Comparison of ENCODE assay signal across 15 cellular contexts in genomic region chr13:19981685-19982238, GRCh38.
"Had no signal": no experiment of that assay in that cellular context is flagged by ENCODE, and none has a peak within 500 bp of the region (broad histone marks: within the 10 kb centered on the region; RNA-seq: fewer than 3 reads in every experiment).

No MANE protein-coding gene starts in this region.

- H3K27me3 ChIP-seq: heart right ventricle, thyroid gland had no signal

- H3K4me3 ChIP-seq: heart right ventricle, thyroid gland had no signal

- DNase-seq: activated CD4-positive, alpha-beta T cell treated with anti-CD3 and anti-CD28 coated beads for 48 hours; activated naive CD4-positive, alpha-beta T cell treated with Interleukin-2 at 50 U/mL for 16 hours; activated T-cell treated with anti-CD3 and anti-CD28 coated beads for 4 hours; anterior cingulate cortex; cerebellar nuclear complex; heart right ventricle; islet precursor cell; naive B cell; retina; stimulated activated CD4-positive, alpha-beta T cell treated with anti-CD3 and anti-CD28 coated beads, Interleukin-4, amount 100 ng/mL, for 1 hour; stimulated activated naive B cell treated with anti-CD40 and anti-IgM and Interleukin-4, amounts not matched to agents 10 μg/mL and 1 μg/mL and 100 μg/mL, for 72 hours; thyroid gland had no signal

- H3K9me3 ChIP-seq: thyroid gland had no signal

- H3K27ac ChIP-seq: heart right ventricle, thyroid gland had no signal

- H3K4me3 Mint-ChIP-seq: naive B cell; stimulated activated naive B cell treated with anti-CD40 and anti-IgM and Interleukin-4, amounts not matched to agents 10 μg/mL and 1 μg/mL and 100 μg/mL, for 72 hours; T-helper 1 cell treated with Interleukin-12 subunit alpha and Interleukin-12 subunit beta and Interleukin-4 antibody, amounts not matched to agents 30 μg/mL and 1 μg/mL, for 36 hours had no signal

- H3K27ac Mint-ChIP-seq: stimulated activated naive B cell treated with anti-CD40 and anti-IgM and Interleukin-4, amounts not matched to agents 10 μg/mL and 1 μg/mL and 100 μg/mL, for 72 hours; T-helper 1 cell treated with Interleukin-12 subunit alpha and Interleukin-12 subunit beta and Interleukin-4 antibody, amounts not matched to agents 30 μg/mL and 1 μg/mL, for 36 hours had no signal

- FAIRE-seq: frontal cortex, urothelium cell line had no signal

- H3K27me3 Mint-ChIP-seq: naive B cell; stimulated activated naive B cell treated with anti-CD40 and anti-IgM and Interleukin-4, amounts not matched to agents 10 μg/mL and 1 μg/mL and 100 μg/mL, for 72 hours had no signal
